In the genomic region with DNA sequence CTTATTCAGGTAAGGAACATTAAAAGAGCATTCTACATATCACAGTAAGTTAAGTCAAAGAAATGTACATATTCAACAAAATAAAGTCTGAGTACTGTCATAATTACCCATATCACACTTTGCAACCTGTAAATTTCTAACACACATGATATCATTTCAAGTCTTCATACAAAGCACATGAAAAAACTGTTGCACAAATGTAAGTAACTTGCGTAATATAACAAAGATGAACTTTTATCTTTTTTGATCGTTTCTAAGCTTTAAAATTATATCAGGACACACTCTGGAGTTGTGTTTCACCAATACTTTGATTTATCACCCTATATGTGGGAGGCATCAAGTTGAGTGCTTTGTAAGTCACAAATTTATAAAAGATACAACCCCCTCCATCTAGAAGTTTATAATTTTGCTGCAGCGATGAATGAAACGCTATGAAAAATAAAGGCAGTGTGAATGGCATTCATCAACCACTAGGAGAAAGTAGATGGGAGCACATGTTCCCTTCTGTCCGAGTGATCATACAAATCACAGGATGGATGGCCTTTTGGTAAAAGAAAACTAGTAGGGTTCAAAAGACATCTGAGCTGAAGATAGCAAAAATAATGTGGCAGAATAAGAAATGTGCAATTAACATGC, we compare ENCODE assay signal across 14 cellular contexts. TPM values are rescaled to one million over a fixed set of nuclear protein-coding genes. Genes with fewer than 3 reads are reported as not detected.
DNase-seq lines count a peak whose midpoint lies in the region; ATAC-seq, FAIRE-seq and TF ChIP-seq lines count a peak whose summit lies in the region.
"Had no signal": no experiment of that assay in that cellular context is flagged by ENCODE, and none has a peak within 500 bp of the region (broad histone marks: within the 10 kb centered on the region; RNA-seq: fewer than 3 reads in every experiment).

No MANE protein-coding gene starts in this region.

- TF ChIP-seq RAD21 in IMR-90 (IDR thresholded peaks at IDR 0.05; ENCODE audit: low read length) (no peak), K562 (CRISPR knock-in tag; conservative IDR thresholded peaks at IDR 0.05 in 1 of 2, IDR thresholded peaks at IDR 0.05 in 1 of 2) (no peak)

- H3K4me1 ChIP-seq in IMR-90 (ENCODE audit: control insufficient read depth, insufficient read depth, low read length) (no peaks in the 10 kb centered on the region), K562 (replicated peaks in 1 of 2; ENCODE audit: control insufficient read depth in 2 of 2, insufficient read depth in 2 of 2, low read length in 2 of 2) (no peaks in the 10 kb centered on the region; a peak in 1 of 5 replicates)

- intact Hi-C loops in IMR-90 (cut with micrococcal nuclease) (no loop called here), K562 (cut with micrococcal nuclease) (no loop called here), left colon (cut with DNase I, micrococcal nuclease) (no loop called here)

- no peak overlapping the region for H3K56ac ChIP-seq in IMR-90 (ENCODE audit: extremely low read depth, insufficient read depth, low read length)

- TF ChIP-seq CTCF in IMR-90 (conservative IDR thresholded peaks at IDR 0.05; ENCODE audit: low read depth, low read length) (no peak), K562 (IDR thresholded peaks at IDR 0.05 in 2 of 3, conservative IDR thresholded peaks at IDR 0.05 in 1 of 3; ENCODE audit: insufficient read depth in 2 of 3, low read depth in 1 of 3, low read length in 3 of 3) (no peak), type B pancreatic cell (conservative IDR thresholded peaks at IDR 0.05) (peak; percentile 52)

- no peak overlapping the region for H3K14ac ChIP-seq in IMR-90 (replicated peaks; ENCODE audit: low read depth, low read length)

- DNase-seq in IMR-90, result no peak
- DNase-seq in K562 (ENCODE audit: extremely low read depth in 1 of 4, low spot score in 3 of 4), result no peak
- DNase-seq in left colon, result no peak
- no peak for DNase-seq in type B pancreatic cell (ENCODE audit: extremely low spot score, unreplicated experiment)
- no peak for DNase-seq in NCI-H1436 (lab: John Stamatoyannopoulos, UW)
- no peak for DNase-seq in GF-D8 (lab: John Stamatoyannopoulos, UW)
- DNase-seq: Caco-2; CD8-positive, alpha-beta memory T cell; DND-41; GDM1; H9 had no signal

- no peak for FAIRE-seq in K562 (lab: Jason Lieb, UNC)
- FAIRE-seq: A549 had no signal

- H3K27ac Mint-ChIP-seq in type B pancreatic cell, result no peak overlapping the region
- H3K27ac Mint-ChIP-seq: CD8-positive, alpha-beta memory T cell; H9 had no signal

- H3K9me3 ChIP-seq in IMR-90 (ENCODE audit: control insufficient read depth, insufficient read depth, low read length), result no peaks in the 10 kb centered on the region
- no peaks in the 10 kb centered on the region for H3K9me3 ChIP-seq in K562 (replicated peaks; ENCODE audit: control insufficient read depth, insufficient read depth, low read depth, low read length)
- H3K9me3 ChIP-seq: A549, Caco-2 had no signal

- H3K9me1 ChIP-seq in IMR-90 (ENCODE audit: insufficient read depth, low read length) (no peaks in the 10 kb centered on the region), K562 (ENCODE audit: control insufficient read depth, insufficient read depth, low read length) (no peaks in the 10 kb centered on the region)

- peaks cover 12 to 37% of the 10 kb centered on the region in 2 experiments for H3K79me1 ChIP-seq in IMR-90 (ENCODE audit: low read depth in 1 of 2, low read length in 2 of 2)

- no peak overlapping the region for H3K4me3 ChIP-seq in IMR-90 (ENCODE audit: insufficient read depth, low read depth, low read length)
- no peak overlapping the region for H3K4me3 ChIP-seq in K562
- H3K4me3 ChIP-seq: A549, GM23338 had no signal

- BruUV-seq in IMR-90 (replicated peaks; lab: Mats Ljungman, UMichigan) (no TSS peak), K562 (replicated peaks; lab: Mats Ljungman, UMichigan) (no TSS peak)

- no peak overlapping the region for H2BK15ac ChIP-seq in IMR-90 (ENCODE audit: low read depth, low read length)

- dilution Hi-C loops in IMR-90 (cut with HindIII; ENCODE audit: low sequenced_read_pairs, unreplicated experiment), result no loop called here

- in situ Hi-C loops in IMR-90 (cut with MboI; ENCODE audit: low sequenced_read_pairs), result no loop called here
- in situ Hi-C loops in K562 (cut with MboI), result loop anchor here (25.0 kb wide), 1 partner anchor 1700 kb away; no protein-coding TSS in a partner anchor

- H3K27me3 Mint-ChIP-seq in type B pancreatic cell, result no peaks in the 10 kb centered on the region
- H3K27me3 Mint-ChIP-seq: CD8-positive, alpha-beta memory T cell had no signal

- H3K27ac ChIP-seq in IMR-90 (ENCODE audit: insufficient read depth, low read length) (no peak overlapping the region), K562 (ENCODE audit: extremely low read depth, low read depth, low read length) (no peak overlapping the region)
- H3K27ac ChIP-seq: A549 had no signal

- H3K4me2 ChIP-seq in IMR-90 (ENCODE audit: low read depth, low read length), result no peak overlapping the region
- no peak overlapping the region for H3K4me2 ChIP-seq in K562 (ENCODE audit: insufficient read depth, low read length)
- H3K4me2 ChIP-seq: A549, GM23338 had no signal

- no peak overlapping the region for H3K9ac ChIP-seq in IMR-90 (ENCODE audit: low read depth, low read length)
- no peak overlapping the region for H3K9ac ChIP-seq in K562 (ENCODE audit: insufficient read depth in 1 of 2, low read depth in 2 of 2, low read length in 2 of 2)

- no peak overlapping the region for H2BK120ac ChIP-seq in IMR-90 (ENCODE audit: low read depth, low read length)

- TF ChIP-seq EP300 in K562 (IDR thresholded peaks at IDR 0.05; ENCODE audit: low read length), result no peak

- H3K36me3 ChIP-seq in IMR-90 (ENCODE audit: control insufficient read depth, insufficient read depth, low read length) (no peaks in the 10 kb centered on the region; the same call in 1 of the 2 replicates), K562 (ENCODE audit: control insufficient read depth, insufficient read depth, low read length) (peaks cover 42% of the 10 kb centered on the region)

- H3K4me1 Mint-ChIP-seq in type B pancreatic cell (ENCODE audit: unreplicated experiment), result peaks cover 26% of the 10 kb centered on the region

- H3K9me3 Mint-ChIP-seq in type B pancreatic cell, result no peaks in the 10 kb centered on the region
- H3K9me3 Mint-ChIP-seq: CD8-positive, alpha-beta memory T cell; GM23338; H9 had no signal

- peaks cover 85% of the 10 kb centered on the region for H3K79me2 ChIP-seq in K562 (ENCODE audit: control insufficient read depth, insufficient read depth, low read length)

- no peak overlapping the region for H2AK5ac ChIP-seq in IMR-90 (ENCODE audit: low read depth, low read length)

- H3K4me3 Mint-ChIP-seq in type B pancreatic cell, result no peak overlapping the region
- H3K4me3 Mint-ChIP-seq: CD8-positive, alpha-beta memory T cell; GM23338; H9 had no signal

- H2AFZ ChIP-seq in IMR-90 (replicated peaks; ENCODE audit: low read length, poor library complexity), result no peak overlapping the region
- no peak overlapping the region for H2AFZ ChIP-seq in K562 (ENCODE audit: low read depth, low read length)
- H2AFZ ChIP-seq: GM23338 had no signal

- H2AK9ac ChIP-seq in IMR-90 (replicated peaks; ENCODE audit: low read depth, low read length, poor library complexity), result no peak overlapping the region

- no peak overlapping the region for H4K8ac ChIP-seq in IMR-90 (ENCODE audit: low read depth in 2 of 2, low read length in 2 of 2)

- no peak for TF ChIP-seq POLR2A in IMR-90 (IDR thresholded peaks at IDR 0.05; ENCODE audit: low read depth, low read length)
- TF ChIP-seq POLR2A in K562 (conservative IDR thresholded peaks at IDR 0.05), result no peak

- H4K20me1 ChIP-seq in IMR-90 (ENCODE audit: insufficient read depth, low read length) (peaks cover 20% of the 10 kb centered on the region), K562 (replicated peaks; ENCODE audit: control insufficient read depth, insufficient read depth, low read length) (no peaks in the 10 kb centered on the region)

- peaks cover 26% of the 10 kb centered on the region for H3K36me3 Mint-ChIP-seq in type B pancreatic cell

- no peak overlapping the region for H3K23ac ChIP-seq in IMR-90 (ENCODE audit: low read depth, low read length)

- H3K27me3 ChIP-seq in IMR-90 (ENCODE audit: control insufficient read depth, insufficient read depth, low read length) (no peaks in the 10 kb centered on the region), K562 (ENCODE audit: control insufficient read depth in 2 of 2, insufficient read depth in 2 of 2, low read length in 2 of 2) (no peaks in the 10 kb centered on the region)

- CTCF ChIA-PET in IMR-90 (lab: Yijun Ruan, JAX), result no interaction called here
- CTCF ChIA-PET in K562 (lab: Yijun Ruan, JAX; ENCODE audit: low intra/inter-chr PET ratio), result no interaction called here

- no peak overlapping the region for H2BK5ac ChIP-seq in IMR-90 (ENCODE audit: low read depth, low read length, poor library complexity, severe bottlenecking)

- no peak overlapping the region for H4K5ac ChIP-seq in IMR-90 (ENCODE audit: low read depth, low read length)

- no peak overlapping the region for H2BK20ac ChIP-seq in IMR-90 (ENCODE audit: low read depth, low read length)

- POLR2A ChIA-PET in IMR-90 (lab: Charles Lee; ENCODE audit: unreplicated experiment) (no interaction called here), K562 (lab: Yijun Ruan, JAX) (interaction anchor here (1.3 kb wide), 1 partner anchor 9 kb away, joined by 3 read pairs; no protein-coding TSS in a partner anchor)

- ATAC-seq in IMR-90 (ENCODE audit: low read depth), result no peak
- ATAC-seq in K562, result no peak
- peak; percentile 32 for ATAC-seq in left colon
- ATAC-seq in HG03175 (IDR thresholded peaks at IDR 0.05; ENCODE audit: unreplicated experiment), result no peak
- ATAC-seq: A549, GM23338 had no signal

- no peak overlapping the region for H3K18ac ChIP-seq in IMR-90 (ENCODE audit: low read depth, low read length)

- WGBS in IMR-90 (ENCODE audit: extremely low coverage in 2 of 2, insufficient read length in 1 of 2), 2 experiments, result no CpG with 5 or more reads among the region's 5 CpGs
- WGBS in K562 (ENCODE audit: insufficient coverage, low coverage, missing lambda C conversion rate), result 86% methylated on average over 5 of the region's 5 CpGs

- no peak overlapping the region for H4K91ac ChIP-seq in IMR-90 (ENCODE audit: insufficient read depth, low read depth, low read length)

- no peak overlapping the region for H3K4ac ChIP-seq in IMR-90 (ENCODE audit: low read depth, low read length)

RNA-seq across cellular contexts. Expression of a gene that starts 27.6 kb away (rescaled TPM):
- total RNA-seq in IMR-90 (2012; rRNA removed) (73.8 and 85.3 TPM in 2 replicates), K562 (2014; rRNA removed) (20.0 and 21.5 TPM in 2 replicates), K562 (2014; rRNA removed; fragmentation: Illumina TruSeq; extraction: Trizol) (42.8 and 51.2 TPM in 2 replicates), K562 (2015; rRNA removed; fragmentation: Illumina TruSeq; extraction: Trizol) (36.8 and 39.0 TPM in 2 replicates), K562 (2021) (31.8 and 38.7 TPM in 2 replicates), left colon (10 to 100 TPM; 78.5 to 82.9 TPM), type B pancreatic cell (ENCODE audit: low replicate concordance) (52.5 and 88.6 TPM in 2 replicates)
- polyA plus RNA-seq in IMR-90 (2012; rRNA removed) (8.5 and 9.6 TPM in 2 replicates), K562 (2011; rRNA removed) (16.2 and 17.1 TPM in 2 replicates), K562 (2014; fragmentation: Illumina TruSeq; extraction: Trizol) (17.2 and 19.6 TPM in 2 replicates), K562 (2014; fragmentation: Nextera tagmentation; extraction: Ambion mirVana) (1 to 10 TPM; 4.3 to 6.3 TPM), K562 (2014; rRNA removed) (9.8 and 10.9 TPM in 2 replicates)
- polyA plus RNA-seq in IMR-90 (2012; cell fraction: cytosol; rRNA removed), result 1.4 and 1.5 TPM in 2 replicates
- 1.7 and 17.8 TPM in 2 replicates for polyA plus RNA-seq in IMR-90 (2012; cell fraction: nucleus; rRNA removed; ENCODE audit: low replicate concordance)
- total RNA-seq in K562 (2011; cell fraction: chromatin; rRNA removed; ENCODE audit: low replicate concordance), result 9.0 and 32.0 TPM in 2 replicates
- 6.2 and 11.7 TPM in 2 replicates for total RNA-seq in K562 (2011; cell fraction: nucleolus; rRNA removed)
- 13.6 and 23.1 TPM in 2 replicates for total RNA-seq in K562 (2011; cell fraction: nucleoplasm; rRNA removed)
- polyA plus RNA-seq in K562 (2011; cell fraction: cytosol; rRNA removed), result 2.5 and 6.4 TPM in 2 replicates
- polyA plus RNA-seq in K562 (2011; cell fraction: nucleus; rRNA removed), result 8.3 and 13.4 TPM in 2 replicates
- 8.2 and 14.6 TPM in 2 replicates for polyA plus RNA-seq in K562 (2012)
- 75.5 and 131 TPM in 2 replicates for polyA minus RNA-seq in K562 (2011; rRNA and poly(A)+ RNA removed)
- polyA minus RNA-seq in K562 (2011; cell fraction: cytosol; rRNA and poly(A)+ RNA removed), result 20.7 and 24.4 TPM in 2 replicates
- 15.5 and 40.9 TPM in 2 replicates for polyA minus RNA-seq in K562 (2011; cell fraction: nucleus; rRNA and poly(A)+ RNA removed)
